Comparison of ENCODE assay signal across 8 cellular contexts in genomic region chr20:49483706-49484101, GRCh38. TPM values are rescaled to one million over a fixed set of nuclear protein-coding genes. Genes with fewer than 3 reads are reported as not detected.
DNase-seq lines count a peak whose midpoint lies in the region; ATAC-seq lines count a peak whose summit lies in the region.

No MANE protein-coding gene starts in this region.

- no peak overlapping the region for H4K12ac ChIP-seq in trophoblast cell (ENCODE audit: low read depth, low read length)

- H2BK5ac ChIP-seq in trophoblast cell (ENCODE audit: low read depth, low read length, poor library complexity) = no peak overlapping the region

- H2AFZ ChIP-seq in trophoblast cell (ENCODE audit: insufficient read depth, low read length, poor library complexity) = no peak overlapping the region

- H4K8ac ChIP-seq in trophoblast cell (ENCODE audit: low read depth, low read length) = no peak overlapping the region

- H3K23ac ChIP-seq in trophoblast cell (ENCODE audit: low read length) = no peak overlapping the region

- H3K79me1 ChIP-seq in trophoblast cell (ENCODE audit: low read length) = no peaks in the 10 kb centered on the region

- no peak overlapping the region for H3K27ac ChIP-seq in HUES64 (ENCODE audit: low read depth, low read length)
- H3K27ac ChIP-seq in esophagus (ENCODE audit: low read depth in 2 of 2, low read length in 1 of 2) = peak overlapping the region; percentile 0 to 26
- no peak overlapping the region for H3K27ac ChIP-seq in trophoblast cell (ENCODE audit: low read depth, low read length)

- H3K4me2 ChIP-seq in trophoblast cell (ENCODE audit: low read length) = peak overlapping the region; percentile 59

- peaks cover 65% of the 10 kb centered on the region for H3K27me3 ChIP-seq in HUES64 (ENCODE audit: insufficient read depth, low read length)
- peaks cover 0 to 2% of the 10 kb centered on the region in 2 donors for H3K27me3 ChIP-seq in esophagus (ENCODE audit: control insufficient read depth in 1 of 2, insufficient read depth in 2 of 2, low read length in 2 of 2)
- H3K27me3 ChIP-seq in trophoblast cell (ENCODE audit: insufficient read depth, low read length) = peaks cover 14% of the 10 kb centered on the region

- H3K4ac ChIP-seq in trophoblast cell (ENCODE audit: low read depth, low read length) = no peak overlapping the region

- H2BK12ac ChIP-seq in trophoblast cell (ENCODE audit: low read length) = no peak overlapping the region

- H3K9ac ChIP-seq in HUES64 (ENCODE audit: low read depth, low read length) = no peak overlapping the region
- no peak overlapping the region for H3K9ac ChIP-seq in trophoblast cell (ENCODE audit: low read length)

- H2BK120ac ChIP-seq in trophoblast cell (ENCODE audit: insufficient read depth, low read length, poor library complexity) = no peak overlapping the region

- H3K9me3 ChIP-seq in HUES64 (ENCODE audit: insufficient read depth, low read depth, low read length) (no peaks in the 10 kb centered on the region), esophagus (ENCODE audit: control insufficient read depth in 2 of 2, insufficient read depth in 1 of 2, low read depth in 1 of 2, low read length in 1 of 2) (no peaks in the 10 kb centered on the region), trophoblast cell (ENCODE audit: insufficient read depth, low read depth, low read length) (peaks cover 1% of the 10 kb centered on the region)

- H3K18ac ChIP-seq in trophoblast cell (ENCODE audit: low read length) = no peak overlapping the region

- peak; percentile 22 for DNase-seq in AG08396 (ENCODE audit: low spot score)
- no peak for DNase-seq in trophoblast cell
- no peak for DNase-seq in stimulated activated CD8-positive, alpha-beta memory T cell treated with anti-CD3 and anti-CD28 coated beads, Interleukin-4, amount 100 ng/mL, for 48 hours
- no peak for DNase-seq in DMS114 treated with DMSO at 0.1 percent for 48 hours (lab: John Stamatoyannopoulos, UW; ENCODE audit: unreplicated experiment)
- no peak for DNase-seq in pons (ENCODE audit: low spot score)
- no peak for DNase-seq in left lobe of liver (ENCODE audit: low spot score)

- under 1% methylated on average over 37 of the region's 37 CpGs for WGBS in HUES64
- WGBS in esophagus, 2 donors = 2 to 5% methylated on average over 10 to 37 of the region's 37 CpGs
- WGBS in trophoblast cell (ENCODE audit: extremely low coverage, insufficient coverage, insufficient read length) = no CpG with 5 or more reads among the region's 37 CpGs

- H3K36me3 ChIP-seq in HUES64 (ENCODE audit: insufficient read depth, low read length) = no peaks in the 10 kb centered on the region
- H3K36me3 ChIP-seq in esophagus (ENCODE audit: control insufficient read depth in 2 of 2, insufficient read depth in 2 of 2, low read length in 1 of 2) = no peaks in the 10 kb centered on the region
- H3K36me3 ChIP-seq in trophoblast cell (ENCODE audit: control insufficient read depth in 1 of 2, insufficient read depth in 2 of 2, low read length in 2 of 2) = no peaks in the 10 kb centered on the region

- ATAC-seq in left lobe of liver = no peak

- H3K4me3 ChIP-seq in HUES64 (ENCODE audit: low read length) = peak overlapping the region; percentile 65
- H3K4me3 ChIP-seq in esophagus (ENCODE audit: low read depth in 1 of 2, low read length in 2 of 2) = peak overlapping the region in 1 of 2 donors; percentile 33
- H3K4me3 ChIP-seq in trophoblast cell (ENCODE audit: low read depth, low read length) = no peak overlapping the region

- H3K14ac ChIP-seq in trophoblast cell (ENCODE audit: low read length) = no peak overlapping the region

- H3K79me2 ChIP-seq in trophoblast cell (ENCODE audit: control insufficient read depth, insufficient read depth, low read length, poor library complexity) = no peaks in the 10 kb centered on the region

- H3K4me1 ChIP-seq in HUES64 (ENCODE audit: insufficient read depth, low read length) = no peaks in the 10 kb centered on the region
- H3K4me1 ChIP-seq in esophagus (ENCODE audit: control insufficient read depth in 2 of 2, insufficient read depth in 2 of 2, low read length in 1 of 2) = peaks cover 4 to 5% of the 10 kb centered on the region in 2 donors
- peaks cover 2 to 6% of the 10 kb centered on the region in 2 experiments for H3K4me1 ChIP-seq in trophoblast cell (ENCODE audit: control insufficient read depth in 1 of 2, insufficient read depth in 2 of 2, low read length in 2 of 2)

- H2AK5ac ChIP-seq in trophoblast cell (ENCODE audit: low read length) = no peak overlapping the region

- no peak overlapping the region for H4K91ac ChIP-seq in trophoblast cell (ENCODE audit: low read depth, low read length)

RNA-seq across cellular contexts. Expression of gene KCNB1, which starts 1.2 kb away (rescaled TPM):
- 0.45 TPM for polyA plus RNA-seq in HUES64 (2013, experiment 1 of 2)
- polyA plus RNA-seq in HUES64 (2013, experiment 2 of 2) = 0.38 TPM
- polyA plus RNA-seq in esophagus = under 1 TPM; 0.33 to 0.49 TPM
- polyA plus RNA-seq in trophoblast cell (2013) = 0.01 and 0.14 TPM in 2 replicates
- total RNA-seq in left lobe of liver = 6.5 TPM

Comparison
In these comparisons a context has a peak if more than half of its experiments do, and no peak if none do; other contexts are left out.
1. H3K27ac ChIP-seq: peak in esophagus (2 of 2); none in HUES64 (single experiment) and trophoblast cell (single experiment).